28 cellular contexts compared by ENCODE assay signal in genomic region chr7:151299940-151300665, GRCh38.
"Had no signal": no experiment of that assay in that cellular context is flagged by ENCODE, and none has a peak within 500 bp of the region (broad histone marks: within the 10 kb centered on the region; RNA-seq: fewer than 3 reads in every experiment).

No MANE protein-coding gene starts in this region.

- ATAC-seq: esophagus mucosa; heart left ventricle; left ventricle myocardium superior; natural killer cell treated with Interleukin-12 subunit alpha and Interleukin-12 subunit beta and Interleukin-15 and Interleukin-18, amount 100 ng/mL, for 72 hours; psoas muscle; sciatic nerve; stimulated activated naive B cell treated with anti-CD40 and anti-IgM and Interleukin-4, amounts not matched to agents 10 μg/mL and 1 μg/mL and 100 μg/mL, for 72 hours; stimulated activated naive CD8-positive, alpha-beta T cell treated with anti-CD3 and anti-CD28 coated beads, Interleukin-15, amount 100 ng/mL, for 72 hours had no signal

- H3K79me2 ChIP-seq: parathyroid adenoma had no signal

- H3K27ac ChIP-seq: dorsolateral prefrontal cortex, heart left ventricle, neural progenitor cell, parathyroid adenoma, psoas muscle, spleen, testis, transverse colon had no signal

- H3K27me3 ChIP-seq: testis had no signal

- H3K4me3 ChIP-seq: dorsolateral prefrontal cortex, heart left ventricle, lung, neural progenitor cell, psoas muscle, spleen, testis, transverse colon had no signal

- H2AFZ ChIP-seq: neural progenitor cell, parathyroid adenoma had no signal

- H3K9me3 ChIP-seq: testis, transverse colon had no signal

- H3K36me3 Mint-ChIP-seq: natural killer cell treated with Interleukin-12 subunit alpha and Interleukin-12 subunit beta and Interleukin-15 and Interleukin-18, amount 100 ng/mL, for 72 hours; stimulated activated naive B cell treated with anti-CD40 and anti-IgM and Interleukin-4, amounts not matched to agents 10 μg/mL and 1 μg/mL and 100 μg/mL, for 72 hours had no signal

- H3K4me3 Mint-ChIP-seq: natural killer cell treated with Interleukin-12 subunit alpha and Interleukin-12 subunit beta and Interleukin-15 and Interleukin-18, amount 100 ng/mL, for 72 hours; neural progenitor cell; stimulated activated naive B cell treated with anti-CD40 and anti-IgM and Interleukin-4, amounts not matched to agents 10 μg/mL and 1 μg/mL and 100 μg/mL, for 72 hours; stimulated activated naive CD8-positive, alpha-beta T cell treated with anti-CD3 and anti-CD28 coated beads, Interleukin-15, amount 100 ng/mL, for 72 hours had no signal

- H3K9ac ChIP-seq: neural progenitor cell, parathyroid adenoma had no signal

- FAIRE-seq: endometrium, frontal cortex had no signal

- H3K36me3 ChIP-seq: heart left ventricle, neural progenitor cell, spleen, transverse colon had no signal

- H3K4me2 ChIP-seq: neural progenitor cell had no signal

- DNase-seq: cortex of kidney; dorsolateral prefrontal cortex; effector CD8-positive, alpha-beta T cell; hippocampal formation; islet precursor cell; left ventricle myocardium superior; mesenchymal stem cell; midbrain; occipital lobe; psoas muscle; retina; spleen; stimulated activated CD4-positive, alpha-beta T cell treated with anti-CD3 and anti-CD28 coated beads, Interleukin-15, amount 100 ng/mL, for 24 hours; stimulated activated CD4-positive, alpha-beta T cell treated with anti-CD3 and anti-CD28 coated beads, Interleukin-1b, Interleukin-23, amount 100 ng/mL, for 48 hours; stimulated activated CD4-positive, alpha-beta T cell treated with anti-CD3 and anti-CD28 coated beads, Interleukin-4, amount 100 ng/mL, for 4 hours; stimulated activated naive B cell treated with anti-CD40 and anti-IgM and Interleukin-4, amounts not matched to agents 10 μg/mL and 1 μg/mL and 100 μg/mL, for 72 hours; stimulated activated naive CD8-positive, alpha-beta T cell treated with anti-CD3 and anti-CD28 coated beads, Interleukin-15, amount 100 ng/mL, for 72 hours; testis; transverse colon had no signal

- H3K27ac Mint-ChIP-seq: natural killer cell treated with Interleukin-12 subunit alpha and Interleukin-12 subunit beta and Interleukin-15 and Interleukin-18, amount 100 ng/mL, for 72 hours; neural progenitor cell; stimulated activated naive B cell treated with anti-CD40 and anti-IgM and Interleukin-4, amounts not matched to agents 10 μg/mL and 1 μg/mL and 100 μg/mL, for 72 hours; stimulated activated naive CD8-positive, alpha-beta T cell treated with anti-CD3 and anti-CD28 coated beads, Interleukin-15, amount 100 ng/mL, for 72 hours had no signal
